ENCODE assay signal across 16 cellular contexts in genomic region chr2:8710951-8711350, GRCh38. TPM values are rescaled to one million over a fixed set of nuclear protein-coding genes. Genes with fewer than 3 reads are reported as not detected.
DNase-seq lines count a peak whose midpoint lies in the region; ATAC-seq, FAIRE-seq and TF ChIP-seq lines count a peak whose summit lies in the region.
"Had no signal": no experiment of that assay in that cellular context is flagged by ENCODE, and none has a peak within 500 bp of the region (broad histone marks: within the 10 kb centered on the region; RNA-seq: fewer than 3 reads in every experiment).

No MANE protein-coding gene starts in this region.

- no peak for DNase-seq in HepG2 (ENCODE audit: low spot score)
- DNase-seq in right lobe of liver, result no peak
- DNase-seq in mammary epithelial cell, result peak; percentile 46
- DNase-seq in nephron progenitor cell, result no peak
- no peak for DNase-seq in nucleus accumbens (lab: John Stamatoyannopoulos, UW)
- no peak for DNase-seq in dedifferentiated amniotic fluid mesenchymal stem cell (ENCODE audit: extremely low spot score)
- DNase-seq in KBM-7, result no peak
- DNase-seq: BE2C; CD4-positive, alpha-beta memory T cell; DND-41; GDM1; HCEC 1CT; HFFc6 had no signal

- no peaks in the 10 kb centered on the region for H3K36me3 ChIP-seq in HepG2 (replicated peaks in 1 of 2; ENCODE audit: control insufficient read depth in 1 of 2, insufficient read depth in 2 of 2, low read length in 2 of 2)
- no peaks in the 10 kb centered on the region for H3K36me3 ChIP-seq in right lobe of liver
- no peaks in the 10 kb centered on the region for H3K36me3 ChIP-seq in mammary epithelial cell (ENCODE audit: insufficient read depth, low read length)
- H3K36me3 ChIP-seq: BE2C had no signal

- TF ChIP-seq POLR2A in HepG2 (IDR thresholded peaks at IDR 0.05; ENCODE audit: insufficient read depth in 1 of 2, low read depth in 2 of 2, low read length in 2 of 2), result no peak
- TF ChIP-seq POLR2A in right lobe of liver (IDR thresholded peaks at IDR 0.05), result no peak

- peaks cover 10% of the 10 kb centered on the region for H3K27me3 Mint-ChIP-seq in nephron progenitor cell (ENCODE audit: low read depth, poor library complexity)

- no peak overlapping the region for H3K4me3 ChIP-seq in HepG2 (replicated peaks in 1 of 3; ENCODE audit: insufficient read depth in 1 of 3, low read depth in 2 of 3, low read length in 3 of 3)
- no peak overlapping the region for H3K4me3 ChIP-seq in right lobe of liver
- no peak overlapping the region for H3K4me3 ChIP-seq in mammary epithelial cell (replicated peaks in 1 of 3; ENCODE audit: insufficient read depth in 1 of 3, low read depth in 2 of 3, low read length in 3 of 3)

- no peak for TF ChIP-seq RAD21 in HepG2 (CRISPR knock-in tag; IDR thresholded peaks at IDR 0.05)

- H3K27me3 ChIP-seq in HepG2 (ENCODE audit: control insufficient read depth in 1 of 2, insufficient read depth in 2 of 2, low read length in 2 of 2) (peaks cover 0 to 35% of the 10 kb centered on the region in 2 experiments; a peak in 3 of 5 replicates), right lobe of liver (no peaks in the 10 kb centered on the region), mammary epithelial cell (ENCODE audit: insufficient read depth, low read length) (no peaks in the 10 kb centered on the region)
- H3K27me3 ChIP-seq: BE2C had no signal

- H3K36me3 Mint-ChIP-seq in nephron progenitor cell (ENCODE audit: low read depth), result peaks cover 10% of the 10 kb centered on the region
- H3K36me3 Mint-ChIP-seq: CD4-positive, alpha-beta memory T cell had no signal

- H2AFZ ChIP-seq in HepG2 (ENCODE audit: low read length) (no peak overlapping the region), mammary epithelial cell (ENCODE audit: low read depth, low read length) (no peak overlapping the region)

- H3K4me3 Mint-ChIP-seq in nephron progenitor cell, result no peak overlapping the region
- H3K4me3 Mint-ChIP-seq: CD4-positive, alpha-beta memory T cell; HFFc6 had no signal

- peaks cover 33% of the 10 kb centered on the region for H3K9me3 Mint-ChIP-seq in nephron progenitor cell
- H3K9me3 Mint-ChIP-seq: HFFc6 had no signal

- dilution Hi-C loops in mammary epithelial cell (cut with HindIII; ENCODE audit: low sequenced_read_pairs), result no loop called here

- H3K9ac ChIP-seq in HepG2 (ENCODE audit: insufficient read depth, low read depth, low read length) (no peak overlapping the region), mammary epithelial cell (ENCODE audit: insufficient read depth, low read length) (no peak overlapping the region)

- H3K27ac ChIP-seq in HepG2 (ENCODE audit: extremely low read length, insufficient read depth, low read length), result no peak overlapping the region
- no peak overlapping the region for H3K27ac ChIP-seq in right lobe of liver
- no peak overlapping the region for H3K27ac ChIP-seq in mammary epithelial cell (ENCODE audit: insufficient read depth, low read depth, low read length)
- H3K27ac ChIP-seq: C4-2B had no signal

- H3K9me3 ChIP-seq in HepG2 (ENCODE audit: low read length) (0 out of 2 replicates have a peak, but pooled peaks cover 4% of the 10 kb centered on the region), right lobe of liver (no peaks in the 10 kb centered on the region), mammary epithelial cell (replicated peaks; ENCODE audit: insufficient read depth, low read length) (no peaks in the 10 kb centered on the region)
- H3K9me3 ChIP-seq: BE2C had no signal

- intact Hi-C loops in HepG2 (cut with micrococcal nuclease; ENCODE audit: unreplicated experiment) (no loop called here), right lobe of liver (cut with DNase I) (no loop called here), mammary epithelial cell (cut with micrococcal nuclease) (no loop called here)

- TF ChIP-seq EP300 in HepG2 (IDR thresholded peaks at IDR 0.05; ENCODE audit: low read depth in 2 of 2, low read length in 2 of 2), result no peak
- no peak for TF ChIP-seq EP300 in HepG2 (CRISPR knock-in tag; IDR thresholded peaks at IDR 0.05; ENCODE audit: borderline replicate concordance)

- POLR2A ChIA-PET in HepG2 (lab: Yijun Ruan, JAX), result no interaction called here

- no peak for TF ChIP-seq CTCF in HepG2 (CRISPR knock-in tag; IDR thresholded peaks at IDR 0.05)
- no peak for TF ChIP-seq CTCF in right lobe of liver (IDR thresholded peaks at IDR 0.05)
- no peak for TF ChIP-seq CTCF in mammary epithelial cell (conservative IDR thresholded peaks at IDR 0.05 in 1 of 2, IDR thresholded peaks at IDR 0.05 in 1 of 2; ENCODE audit: extremely low read depth in 1 of 2, insufficient read depth in 1 of 2, low read depth in 1 of 2, low read length in 2 of 2)
- TF ChIP-seq CTCF in nephron progenitor cell (IDR thresholded peaks at IDR 0.05), result no peak

- CTCF ChIA-PET in HepG2 (lab: Yijun Ruan, JAX; ENCODE audit: low intra/inter-chr PET ratio, low total read pairs) (no interaction called here), mammary epithelial cell (lab: Charles Lee; ENCODE audit: low non-redundant PET) (no interaction called here)

- H3K4me1 Mint-ChIP-seq in nephron progenitor cell, result peaks cover 20% of the 10 kb centered on the region
- H3K4me1 Mint-ChIP-seq: CD4-positive, alpha-beta memory T cell had no signal

- H4K20me1 ChIP-seq in HepG2 (ENCODE audit: insufficient read depth, low read length) (no peaks in the 10 kb centered on the region), mammary epithelial cell (ENCODE audit: insufficient read depth, low read length) (no peaks in the 10 kb centered on the region)

- BruUV-seq in HepG2 (replicated peaks; lab: Mats Ljungman, UMichigan) (no TSS peak), mammary epithelial cell (replicated peaks; lab: Mats Ljungman, UMichigan) (no TSS peak)

- H3K4me2 ChIP-seq in HepG2 (ENCODE audit: low read depth, low read length) (no peak overlapping the region), mammary epithelial cell (ENCODE audit: insufficient read depth, low read depth, low read length) (no peak overlapping the region)

- in situ Hi-C loops in HepG2 (cut with HindIII; ENCODE audit: extremely low pct_ligation_motif_present, low pct_unique_long_range_greater_than_20kb), result no loop called here
- in situ Hi-C loops in mammary epithelial cell (cut with MboI; ENCODE audit: low sequenced_read_pairs in 2 of 2), result no loop called here
- in situ Hi-C loops in KBM-7 (cut with MboI; ENCODE audit: low pct_unique_long_range_greater_than_20kb, low sequenced_read_pairs), result loop anchor here (25.0 kb wide), 1 partner anchor 1599 kb away; no protein-coding TSS in a partner anchor

- 61% methylated on average over 3 of the region's 3 CpGs for WGBS in HepG2 (ENCODE audit: low lambda C conversion rate)
- WGBS in right lobe of liver (ENCODE audit: insufficient coverage, low coverage, low lambda C conversion rate, missing lambda C conversion rate), result 62% methylated on average over 3 of the region's 3 CpGs
- 37% methylated on average over 3 of the region's 3 CpGs for WGBS in mammary epithelial cell (ENCODE audit: low coverage, missing lambda C conversion rate)

- FAIRE-seq in HepG2 (lab: Jason Lieb, UNC), result peak; percentile 12
- FAIRE-seq: A204.1, HTR-8/SVneo had no signal

- H3K4me1 ChIP-seq in HepG2 (ENCODE audit: insufficient read depth, low read length), result no peaks in the 10 kb centered on the region
- H3K4me1 ChIP-seq in right lobe of liver, result no peaks in the 10 kb centered on the region
- H3K4me1 ChIP-seq in mammary epithelial cell (ENCODE audit: insufficient read depth, low read length), result peaks cover 3% of the 10 kb centered on the region

- no peaks in the 10 kb centered on the region for H3K79me2 ChIP-seq in HepG2 (ENCODE audit: insufficient read depth, low read length)
- no peaks in the 10 kb centered on the region for H3K79me2 ChIP-seq in mammary epithelial cell (ENCODE audit: insufficient read depth, low read length)

- ATAC-seq in HepG2 (no peak), right lobe of liver (no peak)

- peak overlapping the region; percentile 6 for H3K27ac Mint-ChIP-seq in nephron progenitor cell
- H3K27ac Mint-ChIP-seq: CD4-positive, alpha-beta memory T cell; HFFc6 had no signal

TF ChIP-seq in HepG2, 621 proteins besides CTCF, POLR2A, EP300 and RAD21:
- no peak for TF ChIP-seq ZNF232 (CRISPR knock-in tag; IDR thresholded peaks at IDR 0.05; ENCODE audit: borderline replicate concordance)
- TF ChIP-seq CCDC6 (CRISPR knock-in tag; IDR thresholded peaks at IDR 0.05), result no peak
- no peak for TF ChIP-seq DPF2 (CRISPR knock-in tag; IDR thresholded peaks at IDR 0.05; ENCODE audit: borderline replicate concordance, low read depth)
- TF ChIP-seq ZNF660 (CRISPR knock-in tag; IDR thresholded peaks at IDR 0.05; ENCODE audit: borderline replicate concordance, low read depth), result no peak
- no peak for TF ChIP-seq ZNF709 (CRISPR knock-in tag; IDR thresholded peaks at IDR 0.05)

RNA-seq across cellular contexts. Expression of gene ID2, which starts 29.1 kb away (rescaled TPM):
- 214 and 258 TPM in 2 replicates for total RNA-seq in HepG2 (2016; rRNA removed; fragmentation: Illumina TruSeq; extraction: Trizol)
- 123 and 125 TPM in 2 replicates for total RNA-seq in HepG2 (2016; cell fraction: cytosol; rRNA removed; fragmentation: Illumina TruSeq; extraction: Trizol; ENCODE audit: low read depth)
- 231 and 299 TPM in 2 replicates for total RNA-seq in HepG2 (2016; cell fraction: insoluble cytoplasmic fraction; rRNA removed; fragmentation: Illumina TruSeq; extraction: Trizol)
- 120 and 130 TPM in 2 replicates for total RNA-seq in HepG2 (2016; cell fraction: membrane; rRNA removed; fragmentation: Illumina TruSeq; extraction: Trizol)
- total RNA-seq in HepG2 (2016; cell fraction: nucleus; rRNA removed; fragmentation: Illumina TruSeq; extraction: Trizol), result 161 and 168 TPM in 2 replicates
- polyA plus RNA-seq in HepG2 (2011; rRNA removed), result 610 and 719 TPM in 2 replicates
- 553 and 655 TPM in 2 replicates for polyA plus RNA-seq in HepG2 (2011; cell fraction: cytosol; rRNA removed)
- polyA plus RNA-seq in HepG2 (2011; cell fraction: nucleus; rRNA removed), result 354 and 556 TPM in 2 replicates
- 144 and 150 TPM in 2 replicates for polyA plus RNA-seq in HepG2 (2012)
- polyA plus RNA-seq in HepG2 (2016; cell fraction: cytosol; fragmentation: Illumina TruSeq; extraction: Trizol; ENCODE audit: low read depth), result 39.6 and 40.9 TPM in 2 replicates
- 355 and 371 TPM in 2 replicates for polyA plus RNA-seq in HepG2 (2016; cell fraction: insoluble cytoplasmic fraction; fragmentation: Illumina TruSeq; extraction: Trizol; ENCODE audit: low read depth)
- 61.5 and 69.8 TPM in 2 replicates for polyA plus RNA-seq in HepG2 (2016; cell fraction: membrane; fragmentation: Illumina TruSeq; extraction: Trizol; ENCODE audit: low read depth)
- 375 and 408 TPM in 2 replicates for polyA plus RNA-seq in HepG2 (2016; cell fraction: nucleus; fragmentation: Illumina TruSeq; extraction: Trizol; ENCODE audit: insufficient read depth, low read depth)
- 143 and 451 TPM in 2 replicates for polyA minus RNA-seq in HepG2 (2011; rRNA and poly(A)+ RNA removed; ENCODE audit: low replicate concordance)
- polyA minus RNA-seq in HepG2 (2011; cell fraction: cytosol; rRNA and poly(A)+ RNA removed), result 138 and 177 TPM in 2 replicates
- 115 and 276 TPM in 2 replicates for polyA minus RNA-seq in HepG2 (2011; cell fraction: nucleus; rRNA and poly(A)+ RNA removed)
- 100 to 1,000 TPM; 103 to 520 (median 191) TPM for total RNA-seq in right lobe of liver
- 1 to 10 TPM; 4.4 to 8.7 TPM for total RNA-seq in mammary epithelial cell
- polyA plus RNA-seq in mammary epithelial cell, result 14.7 TPM
- polyA minus RNA-seq in mammary epithelial cell, result not detected

Comparison
In these comparisons a context has a peak if more than half of its experiments do, and no peak if none do; other contexts are left out.
1. RNA of gene ID2, which starts 29.1 kb away (total RNA-seq): 120 to 299 TPM in HepG2 and 103 to 520 TPM in right lobe of liver; 4.4 to 8.7 TPM in mammary epithelial cell; every median in the first group is over 10 times any median in the second.